12 cellular contexts compared by ENCODE assay signal in the genomic region with DNA sequence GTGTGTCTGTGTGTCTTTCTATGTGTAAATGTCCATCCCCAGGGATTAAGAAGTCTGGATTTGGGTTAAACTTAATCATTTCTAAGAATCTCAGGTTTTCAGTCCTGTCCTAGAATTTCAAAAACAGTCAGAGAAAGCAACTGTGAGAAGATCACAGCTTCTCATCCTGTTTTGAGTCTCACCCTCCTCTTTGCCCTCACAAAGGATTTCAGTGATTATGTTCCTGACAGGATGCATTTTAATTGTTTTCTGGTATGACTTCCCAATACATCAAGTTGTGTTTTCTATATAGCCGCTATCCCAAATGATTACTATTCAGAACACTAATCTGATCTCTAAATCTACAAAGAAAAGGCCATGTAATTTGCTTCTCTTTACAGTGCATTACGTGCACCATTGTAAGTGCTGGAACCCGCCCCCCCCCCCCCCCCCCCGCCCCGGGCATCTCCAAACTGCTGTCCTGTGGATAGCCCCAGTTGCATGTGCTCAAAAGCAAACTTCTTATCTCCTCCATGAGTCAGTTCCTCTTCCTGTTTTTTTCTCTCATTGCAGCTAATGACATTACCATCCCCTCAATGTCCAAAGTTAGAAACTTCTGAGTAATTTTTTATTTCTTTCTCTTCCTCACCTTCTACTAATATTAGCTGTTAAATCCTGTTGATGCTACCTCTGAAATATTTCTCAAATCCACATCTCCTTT.
A peak's percentile ranks its signal among the peaks of the same experiment; 100 is the strongest.
DNase-seq lines count a peak whose midpoint lies in the region; ATAC-seq and TF ChIP-seq lines count a peak whose summit lies in the region.
"Had no signal": no experiment of that assay in that cellular context is flagged by ENCODE, and none has a peak within 500 bp of the region (broad histone marks: within the 10 kb centered on the region; RNA-seq: fewer than 3 reads in every experiment).

No MANE protein-coding gene starts in this region.

- peaks cover 12% of the 10 kb centered on the region for H3K27me3 Mint-ChIP-seq in activated CD8-positive, alpha-beta T cell treated with anti-CD3 and anti-CD28 coated beads for 36 hours
- H3K27me3 Mint-ChIP-seq in activated CD8-positive, alpha-beta T cell treated with anti-CD3 and anti-CD28 coated beads, Interleukin-2, amount 10 ng/mL, durations not matched to agents 7 days and 5 days (ENCODE audit: low read depth) = peaks cover 11% of the 10 kb centered on the region
- peaks cover 11 to 22% of the 10 kb centered on the region in 2 donors for H3K27me3 Mint-ChIP-seq in stimulated activated naive B cell treated with anti-CD40 and anti-IgM and Interleukin-4, amounts not matched to agents 10 μg/mL and 1 μg/mL and 100 μg/mL, for 72 hours

- H3K27ac ChIP-seq in RWPE1 = no peak overlapping the region
- H3K27ac ChIP-seq: neutrophil had no signal

- no peak overlapping the region for H3K4me3 ChIP-seq in fibroblast of the aortic adventitia (ENCODE audit: low read depth, low read length)

- no peaks in the 10 kb centered on the region for H3K36me3 Mint-ChIP-seq in activated CD8-positive, alpha-beta T cell treated with anti-CD3 and anti-CD28 coated beads for 36 hours (ENCODE audit: low read depth)
- H3K36me3 Mint-ChIP-seq in activated CD8-positive, alpha-beta T cell treated with anti-CD3 and anti-CD28 coated beads, Interleukin-2, amount 10 ng/mL, durations not matched to agents 7 days and 5 days (ENCODE audit: low read depth) = no peaks in the 10 kb centered on the region
- H3K36me3 Mint-ChIP-seq in stimulated activated naive B cell treated with anti-CD40 and anti-IgM and Interleukin-4, amounts not matched to agents 10 μg/mL and 1 μg/mL and 100 μg/mL, for 72 hours = no peaks in the 10 kb centered on the region

- H3K4me3 Mint-ChIP-seq in activated CD8-positive, alpha-beta T cell treated with anti-CD3 and anti-CD28 coated beads for 36 hours = no peak overlapping the region
- no peak overlapping the region for H3K4me3 Mint-ChIP-seq in activated CD8-positive, alpha-beta T cell treated with anti-CD3 and anti-CD28 coated beads, Interleukin-2, amount 10 ng/mL, durations not matched to agents 7 days and 5 days
- no peak overlapping the region for H3K4me3 Mint-ChIP-seq in stimulated activated naive B cell treated with anti-CD40 and anti-IgM and Interleukin-4, amounts not matched to agents 10 μg/mL and 1 μg/mL and 100 μg/mL, for 72 hours

- no peaks in the 10 kb centered on the region for H3K9me3 Mint-ChIP-seq in activated CD8-positive, alpha-beta T cell treated with anti-CD3 and anti-CD28 coated beads for 36 hours
- no peaks in the 10 kb centered on the region for H3K9me3 Mint-ChIP-seq in activated CD8-positive, alpha-beta T cell treated with anti-CD3 and anti-CD28 coated beads, Interleukin-2, amount 10 ng/mL, durations not matched to agents 7 days and 5 days (ENCODE audit: insufficient read depth)
- no peaks in the 10 kb centered on the region for H3K9me3 Mint-ChIP-seq in stimulated activated naive B cell treated with anti-CD40 and anti-IgM and Interleukin-4, amounts not matched to agents 10 μg/mL and 1 μg/mL and 100 μg/mL, for 72 hours

- peaks cover 8% of the 10 kb centered on the region for H3K4me1 Mint-ChIP-seq in activated CD8-positive, alpha-beta T cell treated with anti-CD3 and anti-CD28 coated beads for 36 hours (ENCODE audit: low read depth)
- peaks cover 32% of the 10 kb centered on the region for H3K4me1 Mint-ChIP-seq in activated CD8-positive, alpha-beta T cell treated with anti-CD3 and anti-CD28 coated beads, Interleukin-2, amount 10 ng/mL, durations not matched to agents 7 days and 5 days (ENCODE audit: low read depth)
- peaks cover 0 to 2% of the 10 kb centered on the region in 2 donors for H3K4me1 Mint-ChIP-seq in stimulated activated naive B cell treated with anti-CD40 and anti-IgM and Interleukin-4, amounts not matched to agents 10 μg/mL and 1 μg/mL and 100 μg/mL, for 72 hours

- POLR2A ChIA-PET in activated CD8-positive, alpha-beta T cell treated with anti-CD3 and anti-CD28 coated beads for 36 hours (lab: Charles Lee) = interaction anchor here (1.2 kb wide), 1 partner anchor 49 kb away, joined by 5 read pairs; no protein-coding TSS in a partner anchor
- POLR2A ChIA-PET in activated CD8-positive, alpha-beta T cell treated with anti-CD3 and anti-CD28 coated beads, Interleukin-2, amount 10 ng/mL, durations not matched to agents 7 days and 5 days (lab: Charles Lee) = interaction anchor here (0.6 kb wide), 1 partner anchor 1108 kb away, joined by 3 read pairs; no protein-coding TSS in a partner anchor
- POLR2A ChIA-PET in RWPE1 (lab: Yijun Ruan, JAX; ENCODE audit: low non-redundant PET) = no interaction called here

- no peak for TF ChIP-seq CTCF in activated CD8-positive, alpha-beta T cell treated with anti-CD3 and anti-CD28 coated beads for 36 hours (IDR thresholded peaks at IDR 0.05)
- TF ChIP-seq CTCF in RWPE1 (conservative IDR thresholded peaks at IDR 0.05; ENCODE audit: low read depth) (no peak), fibroblast of the aortic adventitia (IDR thresholded peaks at IDR 0.05; ENCODE audit: insufficient read depth, low read length) (no peak)

- peak; percentile 42 for ATAC-seq in activated CD8-positive, alpha-beta T cell treated with anti-CD3 and anti-CD28 coated beads for 36 hours
- no peak for ATAC-seq in activated CD8-positive, alpha-beta T cell treated with anti-CD3 and anti-CD28 coated beads, Interleukin-2, amount 10 ng/mL, durations not matched to agents 7 days and 5 days
- ATAC-seq in stimulated activated naive B cell treated with anti-CD40 and anti-IgM and Interleukin-4, amounts not matched to agents 10 μg/mL and 1 μg/mL and 100 μg/mL, for 72 hours (replicated peaks) = peak; percentile 49 to 57
- no peak for ATAC-seq in HG03378 (IDR thresholded peaks at IDR 0.05; ENCODE audit: unreplicated experiment)

- CTCF ChIA-PET in activated CD8-positive, alpha-beta T cell treated with anti-CD3 and anti-CD28 coated beads for 36 hours (lab: Charles Lee) = no interaction called here
- CTCF ChIA-PET in activated CD8-positive, alpha-beta T cell treated with anti-CD3 and anti-CD28 coated beads, Interleukin-2, amount 10 ng/mL, durations not matched to agents 7 days and 5 days (lab: Charles Lee) = interaction anchor here (1.2 kb wide), 1 partner anchor 9 kb away, joined by 3 read pairs; no protein-coding TSS in a partner anchor
- CTCF ChIA-PET in RWPE1 (lab: Yijun Ruan, JAX) = no interaction called here

- H3K27ac Mint-ChIP-seq in activated CD8-positive, alpha-beta T cell treated with anti-CD3 and anti-CD28 coated beads for 36 hours = no peak overlapping the region
- H3K27ac Mint-ChIP-seq in activated CD8-positive, alpha-beta T cell treated with anti-CD3 and anti-CD28 coated beads, Interleukin-2, amount 10 ng/mL, durations not matched to agents 7 days and 5 days = no peak overlapping the region
- H3K27ac Mint-ChIP-seq in stimulated activated naive B cell treated with anti-CD40 and anti-IgM and Interleukin-4, amounts not matched to agents 10 μg/mL and 1 μg/mL and 100 μg/mL, for 72 hours = no peak overlapping the region

- intact Hi-C loops in activated CD8-positive, alpha-beta T cell treated with anti-CD3 and anti-CD28 coated beads for 36 hours (cut with micrococcal nuclease) = no loop called here

- DNase-seq in activated CD8-positive, alpha-beta T cell treated with anti-CD3 and anti-CD28 coated beads for 36 hours = no peak
- DNase-seq in activated CD8-positive, alpha-beta T cell treated with anti-CD3 and anti-CD28 coated beads, Interleukin-2, amount 10 ng/mL, durations not matched to agents 7 days and 5 days = no peak
- DNase-seq in RWPE1 (ENCODE audit: low spot score) = peak; percentile 14
- DNase-seq in fibroblast of the aortic adventitia (ENCODE audit: low read depth) = peak; percentile 83
- no peak for DNase-seq in stimulated activated naive B cell treated with anti-CD40 and anti-IgM and Interleukin-4, amounts not matched to agents 10 μg/mL and 1 μg/mL and 100 μg/mL, for 72 hours
- no peak for DNase-seq in NCI-H1930 (lab: John Stamatoyannopoulos, UW)
- DNase-seq in GDM1 (lab: John Stamatoyannopoulos, UW) = no peak
- DNase-seq: activated CD4-positive, alpha-beta T cell treated with anti-CD3 and anti-CD28 coated beads for 1 hour; AML-193; NCI-H146 had no signal

Comparison
In these comparisons a context has a peak if more than half of its experiments do, and no peak if none do; other contexts are left out.
1. ATAC-seq: peak in activated CD8-positive, alpha-beta T cell treated with anti-CD3 and anti-CD28 coated beads for 36 hours (single experiment) and stimulated activated naive B cell treated with anti-CD40 and anti-IgM and Interleukin-4, amounts not matched to agents 10 μg/mL and 1 μg/mL and 100 μg/mL, for 72 hours (2 of 2); none in activated CD8-positive, alpha-beta T cell treated with anti-CD3 and anti-CD28 coated beads, Interleukin-2, amount 10 ng/mL, durations not matched to agents 7 days and 5 days (single experiment) and HG03378 (single experiment).
2. DNase-seq: peak in RWPE1 (single experiment) and fibroblast of the aortic adventitia (single experiment); none in activated CD8-positive, alpha-beta T cell treated with anti-CD3 and anti-CD28 coated beads for 36 hours (single experiment), activated CD8-positive, alpha-beta T cell treated with anti-CD3 and anti-CD28 coated beads, Interleukin-2, amount 10 ng/mL, durations not matched to agents 7 days and 5 days (single experiment), stimulated activated naive B cell treated with anti-CD40 and anti-IgM and Interleukin-4, amounts not matched to agents 10 μg/mL and 1 μg/mL and 100 μg/mL, for 72 hours (single experiment), NCI-H1930 (0 of 2) and GDM1 (single experiment).